In genomic region chr4:99563310-99564186, GRCh38 we compare ENCODE assay signal across 8 cellular contexts. TPM values are rescaled to one million over a fixed set of nuclear protein-coding genes. Genes with fewer than 3 reads are reported as not detected.
A peak's percentile ranks its signal among the peaks of the same experiment; 100 is the strongest.
DNase-seq lines count a peak whose midpoint lies in the region; ATAC-seq lines count a peak whose summit lies in the region.

Gene TRMT10A, minus strand, starts transcription at chr4:99564039. Its CDS starts 4,701 bp downstream, at chr4:99559338.

- intact Hi-C loops in dendritic cell treated with granulocyte-macrophage colony-stimulating factor and Interleukin-4, amounts not matched to agents 40 ng/mL and 50 ng/mL, for 4 days (cut with micrococcal nuclease): loop anchor here (1.0 to 10.0 kb wide), 8 partner anchors 331 to 1781 kb away; partner anchors contain the start of genes DNAJB14, H2AZ1, LAMTOR3 and METAP1

- H3K27ac ChIP-seq in BLaER1: peak within 1 kb of the TSS; percentile 95

- peaks cover 9% of the 10 kb centered on the region for H3K36me3 Mint-ChIP-seq in dendritic cell treated with granulocyte-macrophage colony-stimulating factor and Interleukin-4, amounts not matched to agents 40 ng/mL and 50 ng/mL, for 4 days (ENCODE audit: low read depth)

- no peaks in the 10 kb centered on the region for H3K9me3 ChIP-seq in BLaER1

- peak within 1 kb of the TSS; percentile 71 for H3K4me3 ChIP-seq in BLaER1

- H3K4me1 Mint-ChIP-seq in dendritic cell treated with granulocyte-macrophage colony-stimulating factor and Interleukin-4, amounts not matched to agents 40 ng/mL and 50 ng/mL, for 4 days (ENCODE audit: low read depth): no peaks in the 10 kb centered on the region

- no peaks in the 10 kb centered on the region for H3K27me3 ChIP-seq in BLaER1

- H3K27me3 Mint-ChIP-seq in dendritic cell treated with granulocyte-macrophage colony-stimulating factor and Interleukin-4, amounts not matched to agents 40 ng/mL and 50 ng/mL, for 4 days: peaks cover 12% of the 10 kb centered on the region

- H3K27ac Mint-ChIP-seq in dendritic cell treated with granulocyte-macrophage colony-stimulating factor and Interleukin-4, amounts not matched to agents 40 ng/mL and 50 ng/mL, for 4 days: peak within 1 kb of the TSS; percentile 95

- no peaks in the 10 kb centered on the region for H3K36me3 ChIP-seq in BLaER1

- ATAC-seq in GM19328 (IDR thresholded peaks at IDR 0.05; ENCODE audit: unreplicated experiment): peak; percentile 95
- peak; percentile 91 for ATAC-seq in HG03520 (IDR thresholded peaks at IDR 0.05; ENCODE audit: unreplicated experiment)
- peak; percentile 92 for ATAC-seq in left lobe of liver

- no peaks in the 10 kb centered on the region for H3K9me3 Mint-ChIP-seq in dendritic cell treated with granulocyte-macrophage colony-stimulating factor and Interleukin-4, amounts not matched to agents 40 ng/mL and 50 ng/mL, for 4 days

- DNase-seq in NCI-H69 (lab: John Stamatoyannopoulos, UW): peak; percentile 96
- DNase-seq in activated CD4-positive, alpha-beta T cell treated with anti-CD3 and anti-CD28 coated beads, Interleukin-2, amount 50 U/mL, for 24 hours (ENCODE audit: low read depth in 1 of 2, low spot score in 1 of 2): peak; percentile 91 to 95
- peak; percentile 98 for DNase-seq in left lobe of liver (ENCODE audit: low spot score)
- peak; percentile 94 for DNase-seq in stimulated activated CD4-positive, alpha-beta T cell treated with anti-CD3 and anti-CD28 coated beads, Interleukin-2, amount 100 ng/mL, for 4 hours (ENCODE audit: low read depth)

- H3K4me3 Mint-ChIP-seq in dendritic cell treated with granulocyte-macrophage colony-stimulating factor and Interleukin-4, amounts not matched to agents 40 ng/mL and 50 ng/mL, for 4 days: peak within 1 kb of the TSS; percentile 87

- peaks cover 14% of the 10 kb centered on the region for H3K4me1 ChIP-seq in BLaER1

- peak within 1 kb of the TSS; percentile 84 for H3K4me2 ChIP-seq in BLaER1

- peak within 1 kb of the TSS; percentile 88 for H3K9ac ChIP-seq in BLaER1

- H4K20me1 ChIP-seq in BLaER1: no peaks in the 10 kb centered on the region

RNA-seq across cellular contexts. Expression of gene TRMT10A, which starts in this region (rescaled TPM):
- total RNA-seq in left lobe of liver: 4.6 TPM

Comparison
In these comparisons a context has a peak if more than half of its experiments do, and no peak if none do; other contexts are left out.
1. Peak in every context shown above with its lines: DNase-seq, ATAC-seq, H3K4me3 ChIP-seq and H3K27ac ChIP-seq.